Comparison of ENCODE assay signal across 8 cellular contexts in genomic region chr12:108306014-108306501, GRCh38. TPM values are rescaled to one million over a fixed set of nuclear protein-coding genes. Genes with fewer than 3 reads are reported as not detected.
A peak's percentile ranks its signal among the peaks of the same experiment; 100 is the strongest.
DNase-seq lines count a peak whose midpoint lies in the region; ATAC-seq and TF ChIP-seq lines count a peak whose summit lies in the region.

No MANE protein-coding gene starts in this region.

- H3K36me3 Mint-ChIP-seq in osteocyte (ENCODE audit: unreplicated experiment) = no peaks in the 10 kb centered on the region

- TF ChIP-seq CTCF in fibroblast of pulmonary artery (IDR thresholded peaks at IDR 0.05; ENCODE audit: low read length, missing control alignments) = no peak
- no peak for TF ChIP-seq CTCF in osteocyte (IDR thresholded peaks at IDR 0.05)

- peaks cover 96% of the 10 kb centered on the region for H3K4me1 Mint-ChIP-seq in osteocyte (ENCODE audit: unreplicated experiment)

- peaks cover 3 to 51% (median 37%) of the 10 kb centered on the region in 11 experiments; a peak in 19 of 22 replicates for H3K27me3 ChIP-seq in BLaER1 treated with 17β-estradiol and CSF1 and Interleukin-3, amounts not matched to agents 10 nM and 100 nM

- ATAC-seq in GM21515 (IDR thresholded peaks at IDR 0.05; ENCODE audit: unreplicated experiment) = no peak
- ATAC-seq in HG02938 (IDR thresholded peaks at IDR 0.05; ENCODE audit: unreplicated experiment) = no peak

- H3K9ac ChIP-seq in BLaER1 treated with 17β-estradiol and CSF1 and Interleukin-3, amounts not matched to agents 10 nM and 100 nM = peak overlapping the region in 4 of 11 experiments; percentile 50 to 69 (median 64); a peak in 7 of 22 replicates

- H3K4me1 ChIP-seq in BLaER1 treated with 17β-estradiol and CSF1 and Interleukin-3, amounts not matched to agents 10 nM and 100 nM = peaks cover 0 to 100% (median 26%) of the 10 kb centered on the region in 10 experiments; a peak in 18 of 20 replicates

- peak overlapping the region; percentile 16 to 91 (median 51); a peak in 17 of 22 replicates for H3K4me2 ChIP-seq in BLaER1 treated with 17β-estradiol and CSF1 and Interleukin-3, amounts not matched to agents 10 nM and 100 nM

- no peaks in the 10 kb centered on the region for H3K9me3 Mint-ChIP-seq in osteocyte (ENCODE audit: unreplicated experiment)

- H3K4me3 Mint-ChIP-seq in osteocyte (ENCODE audit: unreplicated experiment) = peak overlapping the region; percentile 31

- H3K27ac Mint-ChIP-seq in osteocyte (ENCODE audit: unreplicated experiment) = peak overlapping the region; percentile 100

- DNase-seq in SW480 (ENCODE audit: low spot score) (peak; percentile 41), fibroblast of pulmonary artery (ENCODE audit: low read depth) (peak; percentile 38), osteocyte (ENCODE audit: extremely low spot score, unreplicated experiment) (no peak), T-helper 9 cell (no peak)
- DNase-seq in stimulated activated CD4-positive, alpha-beta T cell treated with anti-CD3 and anti-CD28 coated beads, Interleukin-2, amount 100 ng/mL, for 48 hours = no peak

- peak overlapping the region in 3 of 11 experiments; percentile 54 to 69 (median 65); a peak in 7 of 22 replicates for H3K27ac ChIP-seq in BLaER1 treated with 17β-estradiol and CSF1 and Interleukin-3, amounts not matched to agents 10 nM and 100 nM

- peaks cover 0 to 100% (median 8%) of the 10 kb centered on the region in 11 experiments; a peak in 11 of 22 replicates for H4K20me1 ChIP-seq in BLaER1 treated with 17β-estradiol and CSF1 and Interleukin-3, amounts not matched to agents 10 nM and 100 nM

- peaks cover 0 to 89% (median 0%) of the 10 kb centered on the region in 11 experiments; a peak in 6 of 22 replicates for H3K36me3 ChIP-seq in BLaER1 treated with 17β-estradiol and CSF1 and Interleukin-3, amounts not matched to agents 10 nM and 100 nM

- peak overlapping the region in 1 of 10 experiments; percentile 32; a peak in 1 of 20 replicates for H3K4me3 ChIP-seq in BLaER1 treated with 17β-estradiol and CSF1 and Interleukin-3, amounts not matched to agents 10 nM and 100 nM
- H3K4me3 ChIP-seq in fibroblast of pulmonary artery (replicated peaks; ENCODE audit: low read depth, low read length) = peak overlapping the region; percentile 10

- H3K9me3 ChIP-seq in BLaER1 treated with 17β-estradiol and CSF1 and Interleukin-3, amounts not matched to agents 10 nM and 100 nM (replicated peaks in 1 of 11) = no peaks in the 10 kb centered on the region

- no peaks in the 10 kb centered on the region for H3K27me3 Mint-ChIP-seq in osteocyte (ENCODE audit: unreplicated experiment)

RNA-seq across cellular contexts. Expression of gene CMKLR1, which starts 33.1 kb away (rescaled TPM):
- total RNA-seq in osteocyte = 47.5 and 48.5 TPM in 2 replicates

Comparison
In these comparisons a context has a peak if more than half of its experiments do, and no peak if none do; other contexts are left out.
1. DNase-seq: peak in SW480 (single experiment) and fibroblast of pulmonary artery (single experiment); none in osteocyte (single experiment), stimulated activated CD4-positive, alpha-beta T cell treated with anti-CD3 and anti-CD28 coated beads, Interleukin-2, amount 100 ng/mL, for 48 hours (0 of 2) and T-helper 9 cell (single experiment).